Comparison of ENCODE assay signal across 8 cellular contexts in the genomic region with DNA sequence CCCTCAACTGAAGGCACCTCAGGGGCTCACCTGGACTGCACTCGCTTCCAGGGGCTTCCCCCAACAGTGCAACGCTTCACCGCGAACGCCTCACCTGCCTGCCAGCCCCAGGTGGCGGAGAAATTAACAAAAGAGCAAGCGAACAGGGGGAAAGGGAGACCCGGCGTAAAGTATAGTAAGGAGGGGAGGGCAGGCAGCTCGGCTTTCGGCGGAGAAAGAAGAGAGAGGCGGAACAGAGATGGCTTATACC. TPM values are rescaled to one million over a fixed set of nuclear protein-coding genes. Genes with fewer than 3 reads are reported as not detected.
A peak's percentile ranks its signal among the peaks of the same experiment; 100 is the strongest.
DNase-seq lines count a peak whose midpoint lies in the region; ATAC-seq and TF ChIP-seq lines count a peak whose summit lies in the region.

No MANE protein-coding gene starts in this region.

- H3K36me3 ChIP-seq in skeletal muscle satellite cell (ENCODE audit: insufficient read depth, low read length), result no peaks in the 10 kb centered on the region

- ATAC-seq in HG02759 (IDR thresholded peaks at IDR 0.05; ENCODE audit: unreplicated experiment), result peak; percentile 14

- DNase-seq in GM12865 (ENCODE audit: low read depth) (no peak), fibroblast of the aortic adventitia (ENCODE audit: low read depth) (no peak), AG20443 (ENCODE audit: low spot score) (no peak), iPS-NIHi11 (ENCODE audit: low spot score) (no peak), activated gamma-delta T cell (lab: John Stamatoyannopoulos, UW) (no peak)
- DNase-seq in activated CD4-positive, alpha-beta T cell treated with anti-CD3 and anti-CD28 coated beads, Interleukin-2, amount 50 U/mL, for 1 hour, result peak; percentile 17

- H3K4me1 ChIP-seq in skeletal muscle satellite cell (ENCODE audit: control insufficient read depth, insufficient read depth, low read length), result peaks cover 5% of the 10 kb centered on the region

- H3K27me3 ChIP-seq in skeletal muscle satellite cell (ENCODE audit: control insufficient read depth, insufficient read depth, low read length), result no peaks in the 10 kb centered on the region

- peak overlapping the region; percentile 92 for H3K9ac ChIP-seq in skeletal muscle satellite cell (ENCODE audit: low read depth, low read length)

- H3K4me3 ChIP-seq in GM12865 (ENCODE audit: low read depth, low read length) (peak overlapping the region; percentile 99), fibroblast of the aortic adventitia (ENCODE audit: low read depth, low read length) (peak overlapping the region; percentile 97), skeletal muscle satellite cell (ENCODE audit: low read length) (peak overlapping the region; percentile 98)

- H3K4me2 ChIP-seq in skeletal muscle satellite cell (ENCODE audit: low read length), result peak overlapping the region; percentile 95

- no peaks in the 10 kb centered on the region for H3K9me3 ChIP-seq in skeletal muscle satellite cell (replicated peaks; ENCODE audit: low read length)

- no peak for TF ChIP-seq CTCF in GM12865 (IDR thresholded peaks at IDR 0.05; ENCODE audit: insufficient read depth, low read depth, low read length, missing control alignments)
- no peak for TF ChIP-seq CTCF in fibroblast of the aortic adventitia (IDR thresholded peaks at IDR 0.05; ENCODE audit: insufficient read depth, low read length)

RNA-seq across cellular contexts. Expression of a gene that starts 0.5 kb away (rescaled TPM):
- total RNA-seq in fibroblast of the aortic adventitia (ENCODE audit: low replicate concordance), result 5.6 and 6.7 TPM in 2 replicates
- total RNA-seq in skeletal muscle satellite cell (2012; rRNA removed), result 7.2 and 7.6 TPM in 2 replicates
